In the genomic region with DNA sequence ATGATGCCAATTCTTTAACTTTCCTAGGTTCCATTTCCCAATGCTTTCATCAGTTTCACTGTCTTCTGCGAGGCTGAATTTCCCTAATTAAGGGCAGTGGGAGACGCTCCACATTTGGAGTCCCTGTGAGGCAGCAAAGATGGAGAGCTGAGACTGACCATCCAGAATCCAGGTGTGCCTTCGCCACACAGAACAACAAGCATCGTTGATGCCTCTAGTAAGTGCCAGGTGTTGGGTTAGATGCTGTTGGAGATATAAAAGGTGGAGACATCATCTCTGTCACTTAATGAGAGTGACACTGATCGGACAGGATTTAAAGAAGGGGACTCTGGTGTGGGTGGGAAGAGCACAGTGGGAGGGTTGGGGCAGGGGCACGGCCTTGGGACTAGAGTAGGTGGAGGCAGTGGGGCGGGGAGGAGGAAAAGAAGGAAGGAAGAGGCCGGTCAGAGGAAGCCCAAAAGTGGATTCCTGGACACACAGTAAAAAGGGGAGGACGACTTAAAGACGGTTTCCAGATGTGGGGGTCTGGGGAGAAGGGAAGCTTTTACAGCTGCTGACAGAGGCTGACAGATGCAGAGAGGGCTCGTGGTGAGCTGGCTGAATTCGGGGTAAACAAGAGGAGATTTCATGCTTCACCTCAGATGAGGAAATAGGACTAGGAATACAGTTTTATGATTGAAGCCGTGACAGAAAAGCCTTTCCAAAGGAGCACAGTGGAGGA, we compare ENCODE assay signal across 15 cellular contexts.
DNase-seq lines count a peak whose midpoint lies in the region; ATAC-seq and TF ChIP-seq lines count a peak whose summit lies in the region.
"Had no signal": no experiment of that assay in that cellular context is flagged by ENCODE, and none has a peak within 500 bp of the region (broad histone marks: within the 10 kb centered on the region; RNA-seq: fewer than 3 reads in every experiment).

No MANE protein-coding gene starts in this region.

- peak overlapping the region; percentile 90 for H3K27ac Mint-ChIP-seq in activated T-cell treated with anti-CD3 and anti-CD28 coated beads, Interleukin-2, amount 50 U/mL, for 72 hours
- peak overlapping the region; percentile 14 for H3K27ac Mint-ChIP-seq in nephron progenitor cell

- no peak overlapping the region for H3K9ac ChIP-seq in mesenchymal stem cell (ENCODE audit: low read length)

- peaks cover 0 to 4% of the 10 kb centered on the region in 2 experiments for H3K27me3 ChIP-seq in mesenchymal stem cell (ENCODE audit: control insufficient read depth in 1 of 2, insufficient read depth in 1 of 2, low read length in 2 of 2)
- H3K27me3 ChIP-seq: sigmoid colon had no signal

- DNase-seq in NCI-H345 (lab: John Stamatoyannopoulos, UW) (peak; percentile 14), NCI-H345 treated with DMSO at 0.1 percent for 48 hours (lab: John Stamatoyannopoulos, UW; ENCODE audit: unreplicated experiment) (no peak), nephron progenitor cell (no peak), mesenchymal stem cell (no peak), LoVo (ENCODE audit: low spot score) (no peak)
- DNase-seq in activated T-cell treated with anti-CD3 and anti-CD28 coated beads, Interleukin-2, amount 50 U/mL, for 72 hours = no peak
- DNase-seq: ACHN; activated effector memory CD4-positive, alpha-beta T cell treated with Interleukin-2 at 50 U/mL for 16 hours; head of caudate nucleus; mesendoderm; NCI-H524 treated with DMSO at 0.1 percent for 48 hours; sigmoid colon had no signal

- no peak for TF ChIP-seq CTCF in nephron progenitor cell (IDR thresholded peaks at IDR 0.05)

- peaks cover 96% of the 10 kb centered on the region for H3K4me1 Mint-ChIP-seq in activated T-cell treated with anti-CD3 and anti-CD28 coated beads, Interleukin-2, amount 50 U/mL, for 72 hours (ENCODE audit: low read depth)
- peaks cover 62% of the 10 kb centered on the region for H3K4me1 Mint-ChIP-seq in nephron progenitor cell

- no peaks in the 10 kb centered on the region for H3K36me3 ChIP-seq in mesenchymal stem cell (ENCODE audit: control insufficient read depth in 1 of 2, insufficient read depth in 2 of 2, low read depth in 1 of 2, low read length in 2 of 2)
- H3K36me3 ChIP-seq: sigmoid colon had no signal

- H4K91ac ChIP-seq in mesenchymal stem cell (ENCODE audit: low read length) = no peak overlapping the region

- no peaks in the 10 kb centered on the region for H3K9me3 Mint-ChIP-seq in activated T-cell treated with anti-CD3 and anti-CD28 coated beads, Interleukin-2, amount 50 U/mL, for 72 hours
- no peaks in the 10 kb centered on the region for H3K9me3 Mint-ChIP-seq in nephron progenitor cell

- 83% methylated on average over 13 of the region's 13 CpGs for WGBS in mesenchymal stem cell

- no peaks in the 10 kb centered on the region for H3K4me1 ChIP-seq in mesenchymal stem cell (ENCODE audit: control insufficient read depth, insufficient read depth, low read depth, low read length)

- H3K4me3 ChIP-seq in mesenchymal stem cell (ENCODE audit: insufficient read depth in 1 of 2, low read depth in 1 of 2, low read length in 2 of 2) = no peak overlapping the region
- H3K4me3 ChIP-seq: sigmoid colon had no signal

- no peaks in the 10 kb centered on the region for H3K79me1 ChIP-seq in mesenchymal stem cell (replicated peaks; ENCODE audit: low read length, poor library complexity, severe bottlenecking)

- no peak overlapping the region for H2AFZ ChIP-seq in mesenchymal stem cell (ENCODE audit: low read depth, low read length)

- no peak overlapping the region for H2AK5ac ChIP-seq in mesenchymal stem cell (ENCODE audit: low read length, severe bottlenecking)

- no peak overlapping the region for H3K14ac ChIP-seq in mesenchymal stem cell (ENCODE audit: low read length in 2 of 2)

- H4K8ac ChIP-seq in mesenchymal stem cell (ENCODE audit: low read length) = no peak overlapping the region

- no peak overlapping the region for H2BK5ac ChIP-seq in mesenchymal stem cell (ENCODE audit: low read depth, low read length, poor library complexity, severe bottlenecking)

- no peak overlapping the region for H3K18ac ChIP-seq in mesenchymal stem cell (ENCODE audit: low read depth in 1 of 2, low read length in 2 of 2)

- ATAC-seq in HG02885 (IDR thresholded peaks at IDR 0.05; ENCODE audit: poor library complexity, unreplicated experiment) (peak; percentile 19), GM21723 (IDR thresholded peaks at IDR 0.05; ENCODE audit: unreplicated experiment) (no peak)
- ATAC-seq in activated T-cell treated with anti-CD3 and anti-CD28 coated beads, Interleukin-2, amount 50 U/mL, for 72 hours (replicated peaks in 1 of 2) = no peak
- ATAC-seq: HepG2 had no signal

- no peak overlapping the region for H3K27ac ChIP-seq in mesenchymal stem cell (ENCODE audit: low read length, poor library complexity, severe bottlenecking)
- H3K27ac ChIP-seq: sigmoid colon had no signal

- peaks cover 12 to 22% of the 10 kb centered on the region in 2 donors for H3K36me3 Mint-ChIP-seq in activated T-cell treated with anti-CD3 and anti-CD28 coated beads, Interleukin-2, amount 50 U/mL, for 72 hours (ENCODE audit: insufficient read depth in 2 of 2)
- H3K36me3 Mint-ChIP-seq in nephron progenitor cell (ENCODE audit: low read depth) = no peaks in the 10 kb centered on the region

- no peak overlapping the region for H2BK15ac ChIP-seq in mesenchymal stem cell (ENCODE audit: low read depth, poor library complexity, severe bottlenecking)

- no peaks in the 10 kb centered on the region for H3K27me3 Mint-ChIP-seq in activated T-cell treated with anti-CD3 and anti-CD28 coated beads, Interleukin-2, amount 50 U/mL, for 72 hours (ENCODE audit: low read depth)
- peaks cover 11% of the 10 kb centered on the region for H3K27me3 Mint-ChIP-seq in nephron progenitor cell (ENCODE audit: low read depth, poor library complexity)

- no peak overlapping the region for H2BK12ac ChIP-seq in mesenchymal stem cell (ENCODE audit: low read length in 2 of 2)

- H3K23ac ChIP-seq in mesenchymal stem cell (ENCODE audit: low read length in 2 of 2) = no peak overlapping the region

- H3K9me3 ChIP-seq in mesenchymal stem cell (ENCODE audit: control insufficient read depth, low read length) = no peaks in the 10 kb centered on the region
- H3K9me3 ChIP-seq: sigmoid colon had no signal

- no peak overlapping the region for H2BK120ac ChIP-seq in mesenchymal stem cell (ENCODE audit: low read depth, low read length)

- H3K4ac ChIP-seq in mesenchymal stem cell (ENCODE audit: low read depth in 1 of 2, low read length in 2 of 2) = no peak overlapping the region

- H3K4me3 Mint-ChIP-seq in activated T-cell treated with anti-CD3 and anti-CD28 coated beads, Interleukin-2, amount 50 U/mL, for 72 hours = peak overlapping the region; percentile 80 to 83
- no peak overlapping the region for H3K4me3 Mint-ChIP-seq in nephron progenitor cell

- H3K4me2 ChIP-seq in mesenchymal stem cell (ENCODE audit: low read length, poor library complexity, severe bottlenecking) = no peak overlapping the region
